ENCODE assay signal across 8 cellular contexts in the genomic region with DNA sequence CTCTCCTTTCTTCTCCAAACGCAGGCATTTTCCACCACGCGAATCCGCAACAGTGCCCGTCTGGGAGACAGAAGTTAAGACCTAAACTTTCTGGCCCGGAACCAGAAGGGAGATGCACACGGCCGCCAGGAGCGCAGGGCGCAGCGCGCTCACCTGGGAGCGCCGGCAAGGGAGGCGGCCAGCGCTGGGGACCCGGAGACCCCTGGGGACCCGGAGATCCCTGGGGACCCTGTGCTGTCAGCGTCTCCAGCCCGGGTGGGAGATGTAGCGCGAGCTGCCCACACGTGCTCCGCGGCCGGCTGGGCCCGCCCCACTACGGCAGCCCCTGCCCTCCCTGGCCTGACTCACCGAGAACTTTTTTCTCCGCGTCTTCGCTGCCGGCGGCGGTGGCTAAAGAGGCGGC. TPM values are rescaled to one million over a fixed set of nuclear protein-coding genes. Genes with fewer than 3 reads are reported as not detected.
DNase-seq lines count a peak whose midpoint lies in the region; ATAC-seq lines count a peak whose summit lies in the region.

No MANE protein-coding gene starts in this region.

- DNase-seq in EL, result peak; percentile 69
- DNase-seq in Jurkat, Clone E6-1 (ENCODE audit: low read depth, low spot score), result peak; percentile 29
- peak; percentile 64 for DNase-seq in activated CD4-positive, alpha-beta memory T cell treated with anti-CD3 and anti-CD28 coated beads for 36 hours
- peak; percentile 42 to 55 (median 47) for DNase-seq in effector memory CD8-positive, alpha-beta T cell
- peak; percentile 26 to 48 for DNase-seq in stimulated activated CD8-positive, alpha-beta memory T cell treated with anti-CD3 and anti-CD28 coated beads, Interleukin-7, amount 100 ng/mL, for 48 hours (ENCODE audit: extremely low read depth in 1 of 2, low read depth in 1 of 2)
- DNase-seq in Kasumi-1 (lab: John Stamatoyannopoulos, UW), result no peak

- POLR2A ChIA-PET in activated CD4-positive, alpha-beta memory T cell treated with anti-CD3 and anti-CD28 coated beads for 36 hours (lab: Charles Lee), result no interaction called here

- peak overlapping the region; percentile 82 for H3K27ac ChIP-seq in mesodermal cell (ENCODE audit: low read depth, low read length, severe bottlenecking)

- H3K9me3 ChIP-seq in mesodermal cell (ENCODE audit: control insufficient read depth, low read length), result no peaks in the 10 kb centered on the region

- H3K36me3 ChIP-seq in mesodermal cell (ENCODE audit: control insufficient read depth, insufficient read depth, low read length), result no peaks in the 10 kb centered on the region

- H3K27ac Mint-ChIP-seq in activated CD4-positive, alpha-beta memory T cell treated with anti-CD3 and anti-CD28 coated beads for 36 hours, result peak overlapping the region; percentile 86
- H3K27ac Mint-ChIP-seq in effector memory CD8-positive, alpha-beta T cell, result peak overlapping the region; percentile 97

- CTCF ChIA-PET in activated CD4-positive, alpha-beta memory T cell treated with anti-CD3 and anti-CD28 coated beads for 36 hours (lab: Charles Lee), result no interaction called here

- peak overlapping the region; percentile 89 for H3K4me3 ChIP-seq in Jurkat, Clone E6-1 (ENCODE audit: low read length)
- H3K4me3 ChIP-seq in mesodermal cell (ENCODE audit: extremely low read depth, insufficient read depth, low read length, poor library complexity, severe bottlenecking), result peak overlapping the region; percentile 99

- H3K4me3 Mint-ChIP-seq in activated CD4-positive, alpha-beta memory T cell treated with anti-CD3 and anti-CD28 coated beads for 36 hours, result peak overlapping the region; percentile 93
- peak overlapping the region; percentile 95 to 97 for H3K4me3 Mint-ChIP-seq in effector memory CD8-positive, alpha-beta T cell

- H3K4me1 Mint-ChIP-seq in activated CD4-positive, alpha-beta memory T cell treated with anti-CD3 and anti-CD28 coated beads for 36 hours (ENCODE audit: low read depth), result peaks cover 20% of the 10 kb centered on the region
- H3K4me1 Mint-ChIP-seq in effector memory CD8-positive, alpha-beta T cell (ENCODE audit: low read depth in 2 of 2), result peaks cover 16 to 23% of the 10 kb centered on the region in 2 donors

- ATAC-seq in GM21526 (IDR thresholded peaks at IDR 0.05; ENCODE audit: low FRiP score, unreplicated experiment), result peak; percentile 41
- ATAC-seq in effector memory CD8-positive, alpha-beta T cell (replicated peaks), result peak; percentile 53

- peaks cover 6% of the 10 kb centered on the region for H3K36me3 Mint-ChIP-seq in activated CD4-positive, alpha-beta memory T cell treated with anti-CD3 and anti-CD28 coated beads for 36 hours
- peaks cover 23% of the 10 kb centered on the region for H3K36me3 Mint-ChIP-seq in effector memory CD8-positive, alpha-beta T cell (ENCODE audit: insufficient read depth)

- intact Hi-C loops in activated CD4-positive, alpha-beta memory T cell treated with anti-CD3 and anti-CD28 coated beads for 36 hours (cut with micrococcal nuclease), result loop anchor here (2.0 kb wide), 4 partner anchors 48 to 510 kb away; partner anchors contain the start of genes GABARAPL1, MAGOHB and STYK1

- H3K4me1 ChIP-seq in mesodermal cell (ENCODE audit: control insufficient read depth, insufficient read depth, low read length, poor library complexity, severe bottlenecking), result peaks cover 23% of the 10 kb centered on the region

- WGBS in mesodermal cell (ENCODE audit: insufficient coverage in 2 of 2), 2 experiments, result 0 to 1% methylated on average over 28 to 35 of the region's 36 CpGs

- H3K27me3 Mint-ChIP-seq in activated CD4-positive, alpha-beta memory T cell treated with anti-CD3 and anti-CD28 coated beads for 36 hours, result peaks cover 52% of the 10 kb centered on the region
- peaks cover 5 to 31% of the 10 kb centered on the region in 2 donors for H3K27me3 Mint-ChIP-seq in effector memory CD8-positive, alpha-beta T cell

- no peaks in the 10 kb centered on the region for H3K9me3 Mint-ChIP-seq in activated CD4-positive, alpha-beta memory T cell treated with anti-CD3 and anti-CD28 coated beads for 36 hours
- no peaks in the 10 kb centered on the region for H3K9me3 Mint-ChIP-seq in effector memory CD8-positive, alpha-beta T cell

RNA-seq across cellular contexts. Expression of gene YBX3, which starts 0.6 kb away (rescaled TPM):
- polyA plus RNA-seq in Jurkat, Clone E6-1 (2012; ENCODE audit: insufficient read depth, insufficient read length), result 174 TPM
- total RNA-seq in activated CD4-positive, alpha-beta memory T cell treated with anti-CD3 and anti-CD28 coated beads for 36 hours, result 10 to 100 TPM; 90.7 to 96.2 TPM
- polyA plus RNA-seq in mesodermal cell (2013, experiment 1 of 2), result 326 TPM
- 349 TPM for polyA plus RNA-seq in mesodermal cell (2013, experiment 2 of 2)

RNA-seq across cellular contexts. Expression of gene STYK1, which starts 48.7 kb away (rescaled TPM):
- polyA plus RNA-seq in Jurkat, Clone E6-1 (2012; ENCODE audit: insufficient read depth, insufficient read length), result not detected
- total RNA-seq in activated CD4-positive, alpha-beta memory T cell treated with anti-CD3 and anti-CD28 coated beads for 36 hours, result not detected
- polyA plus RNA-seq in mesodermal cell (2013, experiment 1 of 2), result not detected
- polyA plus RNA-seq in mesodermal cell (2013, experiment 2 of 2), result 0.15 TPM

Comparison
In these comparisons a context has a peak if more than half of its experiments do, and no peak if none do; other contexts are left out.
1. DNase-seq: peak in EL (single experiment), Jurkat, Clone E6-1 (single experiment), activated CD4-positive, alpha-beta memory T cell treated with anti-CD3 and anti-CD28 coated beads for 36 hours (single experiment), effector memory CD8-positive, alpha-beta T cell (3 of 3) and stimulated activated CD8-positive, alpha-beta memory T cell treated with anti-CD3 and anti-CD28 coated beads, Interleukin-7, amount 100 ng/mL, for 48 hours (2 of 2); none in Kasumi-1 (0 of 2).